ENCODE assay signal across 9 cellular contexts in the genomic region with DNA sequence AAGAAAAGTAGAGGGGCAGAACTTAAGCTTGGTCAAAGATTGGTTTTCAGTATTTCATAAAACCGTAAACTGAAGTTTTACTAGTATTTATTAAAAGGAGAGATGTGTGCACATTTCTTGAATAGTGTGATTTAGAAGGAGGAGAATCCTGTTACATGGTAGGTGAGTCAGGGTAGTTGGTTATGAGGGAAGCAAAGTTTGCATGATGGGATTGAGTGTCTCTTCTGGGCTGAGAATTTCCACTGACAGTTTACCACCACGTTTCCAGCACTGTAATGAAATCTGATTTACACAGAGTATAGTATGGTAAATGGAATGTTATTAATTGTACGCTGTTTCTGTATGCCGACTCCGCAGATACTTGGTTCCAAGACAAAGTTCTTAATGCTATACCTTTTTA. TPM values are rescaled to one million over a fixed set of nuclear protein-coding genes. Genes with fewer than 3 reads are reported as not detected.
A peak's percentile ranks its signal among the peaks of the same experiment; 100 is the strongest.
DNase-seq lines count a peak whose midpoint lies in the region; ATAC-seq, FAIRE-seq and TF ChIP-seq lines count a peak whose summit lies in the region.
"Had no signal": no experiment of that assay in that cellular context is flagged by ENCODE, and none has a peak within 500 bp of the region (broad histone marks: within the 10 kb centered on the region; RNA-seq: fewer than 3 reads in every experiment).

No MANE protein-coding gene starts in this region.

- H3K27me3 ChIP-seq in cardiac muscle cell, result no peaks in the 10 kb centered on the region

- intact Hi-C loops in left ventricle myocardium superior (cut with micrococcal nuclease), result no loop called here

- peaks cover 59% of the 10 kb centered on the region for H3K4me1 Mint-ChIP-seq in brain

- peaks cover 16% of the 10 kb centered on the region for H3K27me3 Mint-ChIP-seq in brain

- H3K36me3 ChIP-seq in cardiac muscle cell, result no peaks in the 10 kb centered on the region
- H3K36me3 ChIP-seq in urinary bladder (ENCODE audit: insufficient read depth), result no peaks in the 10 kb centered on the region

- peak overlapping the region; percentile 70 to 98 (median 93) for H3K27ac Mint-ChIP-seq in brain

- TF ChIP-seq POLR2A in GM12892 (IDR thresholded peaks at IDR 0.05; ENCODE audit: low read depth, low read length), result no peak

- no peaks in the 10 kb centered on the region for H3K36me3 Mint-ChIP-seq in brain

- no peaks in the 10 kb centered on the region for H3K9me3 Mint-ChIP-seq in brain

- FAIRE-seq in GM12892 (lab: Jason Lieb, UNC), result no peak

- H3K27ac ChIP-seq in cardiac muscle cell, result peak overlapping the region; percentile 50
- no peak overlapping the region for H3K27ac ChIP-seq in urinary bladder (ENCODE audit: low read depth)

- H3K4me3 ChIP-seq in cardiac muscle cell, result peak overlapping the region; percentile 69
- H3K4me3 ChIP-seq in urinary bladder (ENCODE audit: low read depth, low read length), result peak overlapping the region; percentile 99

- H3K4me3 Mint-ChIP-seq in brain, result peak overlapping the region; percentile 91 to 98 (median 96)

- 36% methylated on average over 5 of the region's 5 CpGs for WGBS in urinary bladder

- H3K4me1 ChIP-seq in cardiac muscle cell (ENCODE audit: low read depth), result peaks cover 34% of the 10 kb centered on the region
- no peaks in the 10 kb centered on the region for H3K4me1 ChIP-seq in urinary bladder (ENCODE audit: insufficient read depth)

- TF ChIP-seq CTCF in cardiac muscle cell (IDR thresholded peaks at IDR 0.05; ENCODE audit: low read depth, low read length) (no peak), brain (conservative IDR thresholded peaks at IDR 0.05) (no peak)

- DNase-seq in cardiac muscle cell (ENCODE audit: low read depth in 1 of 2, low spot score in 1 of 2) (peak; percentile 21 to 26), left ventricle myocardium superior (no peak), medulla oblongata (ENCODE audit: extremely low spot score) (peak; percentile 13), GM12892 (ENCODE audit: insufficient read length) (no peak), CD1c-positive myeloid dendritic cell (ENCODE audit: extremely low spot score) (no peak)
- DNase-seq in stimulated activated CD8-positive, alpha-beta memory T cell treated with anti-CD3 and anti-CD28 coated beads, Interleukin-4, amount 100 ng/mL, for 48 hours, result no peak
- DNase-seq: MV-4-11 had no signal

- no peak for ATAC-seq in left ventricle myocardium superior

- H3K9me3 ChIP-seq in cardiac muscle cell (ENCODE audit: low read depth), result no peaks in the 10 kb centered on the region

RNA-seq across cellular contexts. Expression of gene NECTIN3, which starts 1.6 kb away (rescaled TPM):
- 18.2 and 22.8 TPM in 2 replicates for total RNA-seq in cardiac muscle cell
- 16.1 and 22.8 TPM in 2 replicates for polyA plus RNA-seq in cardiac muscle cell
- total RNA-seq in left ventricle myocardium superior, result 9.1 TPM
- 1.4 TPM for polyA plus RNA-seq in brain (ENCODE audit: insufficient read depth, low read depth, low replicate concordance)
- 71.3 TPM for total RNA-seq in urinary bladder
- 12.1 TPM for polyA plus RNA-seq in urinary bladder
- not detected for polyA plus RNA-seq in GM12892 (2012; ENCODE audit: missing spikeins)

Comparison
In these comparisons a context has a peak if more than half of its experiments do, and no peak if none do; other contexts are left out.
1. DNase-seq: peak in cardiac muscle cell (2 of 2) and medulla oblongata (single experiment); none in left ventricle myocardium superior (single experiment), GM12892 (single experiment), CD1c-positive myeloid dendritic cell (single experiment) and stimulated activated CD8-positive, alpha-beta memory T cell treated with anti-CD3 and anti-CD28 coated beads, Interleukin-4, amount 100 ng/mL, for 48 hours (single experiment).